24 cellular contexts compared by ENCODE assay signal in genomic region chr14:35158491-35158890, GRCh38. TPM values are rescaled to one million over a fixed set of nuclear protein-coding genes. Genes with fewer than 3 reads are reported as not detected.
A peak's percentile ranks its signal among the peaks of the same experiment; 100 is the strongest.
DNase-seq lines count a peak whose midpoint lies in the region; ATAC-seq and TF ChIP-seq lines count a peak whose summit lies in the region.
"Had no signal": no experiment of that assay in that cellular context is flagged by ENCODE, and none has a peak within 500 bp of the region (broad histone marks: within the 10 kb centered on the region; RNA-seq: fewer than 3 reads in every experiment).

No MANE protein-coding gene starts in this region.

- no peak overlapping the region for H3K4me3 Mint-ChIP-seq in activated naive CD8-positive, alpha-beta T cell treated with anti-CD3 and anti-CD28 coated beads, Interleukin-2, amount 50 U/mL, for 24 hours
- no peak overlapping the region for H3K4me3 Mint-ChIP-seq in activated naive CD8-positive, alpha-beta T cell treated with anti-CD3 and anti-CD28 coated beads for 36 hours
- no peak overlapping the region for H3K4me3 Mint-ChIP-seq in activated T-helper 17 cell treated with anti-CD3 and anti-CD28 coated beads, Interleukin-2, amount 50 U/mL, for 72 hours
- H3K4me3 Mint-ChIP-seq in type B pancreatic cell, result no peak overlapping the region
- H3K4me3 Mint-ChIP-seq: CD4-positive, CD25-positive, alpha-beta regulatory T cell; GM23338 had no signal

- peaks cover 6% of the 10 kb centered on the region for H3F3A ChIP-seq in smooth muscle cell (ENCODE audit: low read depth)

- no peak for ATAC-seq in activated naive CD8-positive, alpha-beta T cell treated with anti-CD3 and anti-CD28 coated beads, Interleukin-2, amount 50 U/mL, for 24 hours
- no peak for ATAC-seq in activated T-helper 17 cell treated with anti-CD3 and anti-CD28 coated beads, Interleukin-2, amount 50 U/mL, for 72 hours (replicated peaks)
- ATAC-seq: GM23338 had no signal

- H3K36me3 Mint-ChIP-seq in activated naive CD8-positive, alpha-beta T cell treated with anti-CD3 and anti-CD28 coated beads, Interleukin-2, amount 50 U/mL, for 24 hours (ENCODE audit: low read depth), result peaks cover 11% of the 10 kb centered on the region
- peaks cover 17% of the 10 kb centered on the region for H3K36me3 Mint-ChIP-seq in activated naive CD8-positive, alpha-beta T cell treated with anti-CD3 and anti-CD28 coated beads for 36 hours
- peaks cover 35% of the 10 kb centered on the region for H3K36me3 Mint-ChIP-seq in activated T-helper 17 cell treated with anti-CD3 and anti-CD28 coated beads, Interleukin-2, amount 50 U/mL, for 72 hours (ENCODE audit: low read depth)
- H3K36me3 Mint-ChIP-seq in type B pancreatic cell, result peaks cover 5% of the 10 kb centered on the region

- no peaks in the 10 kb centered on the region for H3K79me2 ChIP-seq in smooth muscle cell (ENCODE audit: low read depth)

- no peaks in the 10 kb centered on the region for H3K9me3 Mint-ChIP-seq in activated naive CD8-positive, alpha-beta T cell treated with anti-CD3 and anti-CD28 coated beads, Interleukin-2, amount 50 U/mL, for 24 hours
- no peaks in the 10 kb centered on the region for H3K9me3 Mint-ChIP-seq in activated naive CD8-positive, alpha-beta T cell treated with anti-CD3 and anti-CD28 coated beads for 36 hours
- H3K9me3 Mint-ChIP-seq in activated T-helper 17 cell treated with anti-CD3 and anti-CD28 coated beads, Interleukin-2, amount 50 U/mL, for 72 hours, result no peaks in the 10 kb centered on the region
- H3K9me3 Mint-ChIP-seq in type B pancreatic cell, result no peaks in the 10 kb centered on the region
- H3K9me3 Mint-ChIP-seq: CD4-positive, CD25-positive, alpha-beta regulatory T cell; IgD-negative memory B cell had no signal

- peaks cover 11% of the 10 kb centered on the region for H4K20me1 ChIP-seq in smooth muscle cell (ENCODE audit: low read depth)
- H4K20me1 ChIP-seq: BLaER1 had no signal

- H3K9me3 ChIP-seq in mesodermal cell (ENCODE audit: control insufficient read depth, low read length), result no peaks in the 10 kb centered on the region
- H3K9me3 ChIP-seq in smooth muscle cell (replicated peaks; ENCODE audit: low read depth), result no peaks in the 10 kb centered on the region
- H3K9me3 ChIP-seq: BLaER1, Peyer's patch had no signal

- H3K4me3 ChIP-seq in mesodermal cell (ENCODE audit: extremely low read depth, insufficient read depth, low read length, poor library complexity, severe bottlenecking) (no peak overlapping the region), smooth muscle cell (no peak overlapping the region)
- H3K4me3 ChIP-seq: BLaER1, GM23338, Peyer's patch, SK-N-MC had no signal

- H2AFZ ChIP-seq in smooth muscle cell (ENCODE audit: low read depth), result no peak overlapping the region
- H2AFZ ChIP-seq: GM23338 had no signal

- WGBS in mesodermal cell (ENCODE audit: insufficient coverage in 2 of 2), 2 experiments, result 100% methylated on average over 1 of the region's 2 CpGs; no CpG with 5 or more reads in 1 of the 2 experiments
- WGBS in smooth muscle cell (ENCODE audit: low lambda C conversion rate), result 87% methylated on average over 2 of the region's 2 CpGs

- peak overlapping the region; percentile 59 for H3K9ac ChIP-seq in smooth muscle cell (ENCODE audit: low read depth)
- H3K9ac ChIP-seq: BLaER1, KMS-11 had no signal

- H3K36me3 ChIP-seq in mesodermal cell (ENCODE audit: control insufficient read depth, insufficient read depth, low read length) (no peaks in the 10 kb centered on the region), smooth muscle cell (ENCODE audit: low read depth) (no peaks in the 10 kb centered on the region)

- H3K4me1 ChIP-seq in mesodermal cell (ENCODE audit: control insufficient read depth, insufficient read depth, low read length, poor library complexity, severe bottlenecking), result peaks cover 15% of the 10 kb centered on the region
- H3K4me1 ChIP-seq in smooth muscle cell (ENCODE audit: low read depth), result peaks cover 19% of the 10 kb centered on the region

- H3K27ac ChIP-seq in mesodermal cell (ENCODE audit: low read depth, low read length, severe bottlenecking) (peak overlapping the region; percentile 6), smooth muscle cell (ENCODE audit: low read depth) (peak overlapping the region; percentile 90)
- H3K27ac ChIP-seq: BLaER1, KMS-11, Peyer's patch had no signal

- H3K4me2 ChIP-seq in smooth muscle cell, result no peak overlapping the region
- H3K4me2 ChIP-seq: BLaER1, GM23338, KMS-11 had no signal

- peaks cover 60% of the 10 kb centered on the region for H3K4me1 Mint-ChIP-seq in activated naive CD8-positive, alpha-beta T cell treated with anti-CD3 and anti-CD28 coated beads, Interleukin-2, amount 50 U/mL, for 24 hours
- H3K4me1 Mint-ChIP-seq in activated naive CD8-positive, alpha-beta T cell treated with anti-CD3 and anti-CD28 coated beads for 36 hours, result peaks cover 40% of the 10 kb centered on the region
- H3K4me1 Mint-ChIP-seq in activated T-helper 17 cell treated with anti-CD3 and anti-CD28 coated beads, Interleukin-2, amount 50 U/mL, for 72 hours, result peaks cover 51% of the 10 kb centered on the region
- no peaks in the 10 kb centered on the region for H3K4me1 Mint-ChIP-seq in type B pancreatic cell (ENCODE audit: unreplicated experiment)

- H3K27ac Mint-ChIP-seq in activated naive CD8-positive, alpha-beta T cell treated with anti-CD3 and anti-CD28 coated beads, Interleukin-2, amount 50 U/mL, for 24 hours, result peak overlapping the region; percentile 28
- H3K27ac Mint-ChIP-seq in activated naive CD8-positive, alpha-beta T cell treated with anti-CD3 and anti-CD28 coated beads for 36 hours, result no peak overlapping the region
- H3K27ac Mint-ChIP-seq in activated T-helper 17 cell treated with anti-CD3 and anti-CD28 coated beads, Interleukin-2, amount 50 U/mL, for 72 hours, result peak overlapping the region; percentile 88
- H3K27ac Mint-ChIP-seq in type B pancreatic cell, result no peak overlapping the region
- H3K27ac Mint-ChIP-seq: GM23338, IgD-negative memory B cell had no signal

- no peak for DNase-seq in activated naive CD8-positive, alpha-beta T cell treated with anti-CD3 and anti-CD28 coated beads, Interleukin-2, amount 50 U/mL, for 24 hours
- no peak for DNase-seq in activated naive CD8-positive, alpha-beta T cell treated with anti-CD3 and anti-CD28 coated beads for 36 hours
- DNase-seq in smooth muscle cell (lab: John Stamatoyannopoulos, UW; ENCODE audit: unreplicated experiment) (no peak), NK-92 (lab: John Stamatoyannopoulos, UW; ENCODE audit: unreplicated experiment) (no peak), type B pancreatic cell (ENCODE audit: extremely low spot score, unreplicated experiment) (no peak)
- DNase-seq in effector CD8-positive, alpha-beta T cell (lab: John Stamatoyannopoulos, UW), result no peak
- DNase-seq: 8988T; CD4-positive, CD25-positive, alpha-beta regulatory T cell; HCEC 1CT; NCI-H1048; NCI-H1417; NCI-H1694 treated with DMSO at 0.1 percent for 48 hours; NCI-H2081; NCI-H2227 treated with DMSO at 0.1 percent for 48 hours; NCI-H69; Peyer's patch; SHP77 treated with DMSO at 0.1 percent for 48 hours had no signal

- TF ChIP-seq CTCF in smooth muscle cell (IDR thresholded peaks at IDR 0.05; ENCODE audit: borderline replicate concordance, insufficient read depth, poor library complexity, severe bottlenecking) (no peak), type B pancreatic cell (conservative IDR thresholded peaks at IDR 0.05) (no peak)

- H3K27me3 Mint-ChIP-seq in activated naive CD8-positive, alpha-beta T cell treated with anti-CD3 and anti-CD28 coated beads, Interleukin-2, amount 50 U/mL, for 24 hours, result no peaks in the 10 kb centered on the region
- no peaks in the 10 kb centered on the region for H3K27me3 Mint-ChIP-seq in activated naive CD8-positive, alpha-beta T cell treated with anti-CD3 and anti-CD28 coated beads for 36 hours
- H3K27me3 Mint-ChIP-seq in activated T-helper 17 cell treated with anti-CD3 and anti-CD28 coated beads, Interleukin-2, amount 50 U/mL, for 72 hours, result no peaks in the 10 kb centered on the region
- no peaks in the 10 kb centered on the region for H3K27me3 Mint-ChIP-seq in type B pancreatic cell
- H3K27me3 Mint-ChIP-seq: CD4-positive, CD25-positive, alpha-beta regulatory T cell; IgD-negative memory B cell had no signal

- H3K27me3 ChIP-seq in smooth muscle cell (ENCODE audit: low read depth), result no peaks in the 10 kb centered on the region
- H3K27me3 ChIP-seq: BLaER1, Peyer's patch had no signal

RNA-seq across cellular contexts. Expression of gene PRORP, which starts 36.1 kb away (rescaled TPM):
- 10 to 100 TPM; 33.6 to 38.0 TPM for total RNA-seq in activated naive CD8-positive, alpha-beta T cell treated with anti-CD3 and anti-CD28 coated beads for 36 hours
- total RNA-seq in activated T-helper 17 cell treated with anti-CD3 and anti-CD28 coated beads, Interleukin-2, amount 50 U/mL, for 72 hours, result 10 to 100 TPM; 40.3 to 52.9 TPM
- 25.1 TPM for polyA plus RNA-seq in mesodermal cell (2013, experiment 1 of 2)
- 23.8 TPM for polyA plus RNA-seq in mesodermal cell (2013, experiment 2 of 2)
- 29.1 and 31.3 TPM in 2 replicates for total RNA-seq in smooth muscle cell
- polyA plus RNA-seq in smooth muscle cell, result 17.6 and 21.1 TPM in 2 replicates
- total RNA-seq in type B pancreatic cell (ENCODE audit: low replicate concordance), result 29.1 and 33.9 TPM in 2 replicates

RNA-seq across cellular contexts. Expression of gene PPP2R3C, which starts 36.7 kb away (rescaled TPM):
- 10 to 100 TPM; 36.3 to 42.4 TPM for total RNA-seq in activated naive CD8-positive, alpha-beta T cell treated with anti-CD3 and anti-CD28 coated beads for 36 hours
- 10 to 100 TPM; 50.4 to 64.9 TPM for total RNA-seq in activated T-helper 17 cell treated with anti-CD3 and anti-CD28 coated beads, Interleukin-2, amount 50 U/mL, for 72 hours
- 47.7 TPM for polyA plus RNA-seq in mesodermal cell (2013, experiment 1 of 2)
- 55.8 TPM for polyA plus RNA-seq in mesodermal cell (2013, experiment 2 of 2)
- total RNA-seq in smooth muscle cell (35.6 and 36.3 TPM in 2 replicates), type B pancreatic cell (ENCODE audit: low replicate concordance) (25.2 and 29.0 TPM in 2 replicates)
- 32.3 and 38.4 TPM in 2 replicates for polyA plus RNA-seq in smooth muscle cell

Comparison
In these comparisons a context has a peak if more than half of its experiments do, and no peak if none do; other contexts are left out.
1. H3K27ac Mint-ChIP-seq: peak in activated naive CD8-positive, alpha-beta T cell treated with anti-CD3 and anti-CD28 coated beads, Interleukin-2, amount 50 U/mL, for 24 hours (single experiment) and activated T-helper 17 cell treated with anti-CD3 and anti-CD28 coated beads, Interleukin-2, amount 50 U/mL, for 72 hours (single experiment); none in activated naive CD8-positive, alpha-beta T cell treated with anti-CD3 and anti-CD28 coated beads for 36 hours (single experiment) and type B pancreatic cell (single experiment).